ENCODE assay signal across 12 cellular contexts in genomic region chr17:65345261-65346060, GRCh38.
A peak's percentile ranks its signal among the peaks of the same experiment; 100 is the strongest.
DNase-seq lines count a peak whose midpoint lies in the region; ATAC-seq, FAIRE-seq and TF ChIP-seq lines count a peak whose summit lies in the region.
"Had no signal": no experiment of that assay in that cellular context is flagged by ENCODE, and none has a peak within 500 bp of the region (broad histone marks: within the 10 kb centered on the region; RNA-seq: fewer than 3 reads in every experiment).

No MANE protein-coding gene starts in this region.

- H3K9ac ChIP-seq in HepG2 (ENCODE audit: insufficient read depth, low read depth, low read length) = no peak overlapping the region

- H3K4me2 ChIP-seq in HepG2 (ENCODE audit: low read depth, low read length) = peak overlapping the region; percentile 38; the same call in 1 of the 2 replicates

- TF ChIP-seq CTCF in HepG2 (CRISPR knock-in tag; IDR thresholded peaks at IDR 0.05) (no peak), right lobe of liver (IDR thresholded peaks at IDR 0.05) (no peak), neural crest cell (conservative IDR thresholded peaks at IDR 0.05) (no peak)

- TF ChIP-seq EP300 in HepG2 (IDR thresholded peaks at IDR 0.05; ENCODE audit: low read depth in 2 of 2, low read length in 2 of 2) (no peak), HepG2 (CRISPR knock-in tag; IDR thresholded peaks at IDR 0.05; ENCODE audit: borderline replicate concordance) (no peak)

- H3K36me3 Mint-ChIP-seq in neural crest cell (ENCODE audit: low read depth) = peaks cover 5% of the 10 kb centered on the region

- H3K9me3 Mint-ChIP-seq in neural crest cell = peaks cover 11% of the 10 kb centered on the region

- TF ChIP-seq RAD21 in HepG2 (CRISPR knock-in tag; IDR thresholded peaks at IDR 0.05) = no peak

- H3K27ac ChIP-seq in HepG2 (ENCODE audit: extremely low read length, insufficient read depth, low read length) = no peak overlapping the region
- H3K27ac ChIP-seq in right lobe of liver = no peak overlapping the region
- H3K27ac ChIP-seq: upper lobe of left lung had no signal

- ATAC-seq in HepG2 (no peak; the same call in 2 of the 3 replicates), right lobe of liver (no peak), GM18907 (IDR thresholded peaks at IDR 0.05; ENCODE audit: unreplicated experiment) (no peak), Right ventricle myocardium superior (ENCODE audit: poor library complexity) (no peak), GM18861 (IDR thresholded peaks at IDR 0.05; ENCODE audit: unreplicated experiment) (no peak)

- CTCF ChIA-PET in HepG2 (lab: Yijun Ruan, JAX; ENCODE audit: low intra/inter-chr PET ratio, low total read pairs) = no interaction called here

- H3K4me1 ChIP-seq in HepG2 (ENCODE audit: insufficient read depth, low read length) (no peaks in the 10 kb centered on the region; the same call in 1 of the 2 replicates), right lobe of liver (no peaks in the 10 kb centered on the region)
- H3K4me1 ChIP-seq: upper lobe of left lung had no signal

- H3K36me3 ChIP-seq in HepG2 (replicated peaks in 1 of 2; ENCODE audit: control insufficient read depth in 1 of 2, insufficient read depth in 2 of 2, low read length in 2 of 2) (no peaks in the 10 kb centered on the region), right lobe of liver (no peaks in the 10 kb centered on the region)
- H3K36me3 ChIP-seq: upper lobe of left lung had no signal

- BruUV-seq in HepG2 (replicated peaks; lab: Mats Ljungman, UMichigan) = no TSS peak

- DNase-seq in HepG2 (ENCODE audit: low spot score) (no peak), right lobe of liver (no peak), neural crest cell (ENCODE audit: low read depth, low spot score) (no peak), urothelium cell line (ENCODE audit: low spot score) (peak; percentile 76), Right ventricle myocardium superior (no peak)
- DNase-seq in activated naive CD8-positive, alpha-beta T cell treated with anti-CD3 and anti-CD28 coated beads, Interleukin-2, amount 50 U/mL, for 16 hours (ENCODE audit: low read depth, low spot score) = peak; percentile 9
- DNase-seq: activated gamma-delta T cell treated with Interleukin-2 at 50 U/mL for 16 hours, RPMI8226, upper lobe of left lung had no signal

- H3K27ac Mint-ChIP-seq in neural crest cell (ENCODE audit: unreplicated experiment) = peak overlapping the region; percentile 9

- POLR2A ChIA-PET in HepG2 (lab: Yijun Ruan, JAX) = no interaction called here

- TF ChIP-seq POLR2A in HepG2 (IDR thresholded peaks at IDR 0.05; ENCODE audit: insufficient read depth in 1 of 2, low read depth in 2 of 2, low read length in 2 of 2) (no peak), right lobe of liver (IDR thresholded peaks at IDR 0.05) (no peak)

- FAIRE-seq in HepG2 (lab: Jason Lieb, UNC) (no peak), urothelium cell line (lab: Jason Lieb, UNC) (peak; percentile 32)
- FAIRE-seq: G401.6 had no signal

- no peaks in the 10 kb centered on the region for H4K20me1 ChIP-seq in HepG2 (ENCODE audit: insufficient read depth, low read length)

- H3K4me3 Mint-ChIP-seq in neural crest cell = no peak overlapping the region

- intact Hi-C loops in HepG2 (cut with micrococcal nuclease; ENCODE audit: unreplicated experiment) = no loop called here
- intact Hi-C loops in right lobe of liver (cut with DNase I) = no loop called here
- intact Hi-C loops in Right ventricle myocardium superior (cut with DNase I) = no loop called here

- H3K9me3 ChIP-seq in HepG2 (ENCODE audit: low read length) (no peaks in the 10 kb centered on the region; the same call in 1 of the 2 replicates), right lobe of liver (no peaks in the 10 kb centered on the region)

- no peak overlapping the region for H2AFZ ChIP-seq in HepG2 (ENCODE audit: low read length)

- H3K4me3 ChIP-seq in HepG2 (replicated peaks in 1 of 3; ENCODE audit: insufficient read depth in 1 of 3, low read depth in 2 of 3, low read length in 3 of 3) = no peak overlapping the region
- H3K4me3 ChIP-seq in right lobe of liver = no peak overlapping the region
- H3K4me3 ChIP-seq: upper lobe of left lung had no signal

- WGBS in HepG2 (ENCODE audit: low lambda C conversion rate) = 25% methylated on average over 15 of the region's 15 CpGs
- 73% methylated on average over 13 of the region's 15 CpGs for whole genome bisulfite sequencing in right lobe of liver (ENCODE audit: insufficient coverage, low coverage, low lambda C conversion rate, missing lambda C conversion rate)

- H3K79me2 ChIP-seq in HepG2 (ENCODE audit: insufficient read depth, low read length) = no peaks in the 10 kb centered on the region

- H3K27me3 ChIP-seq in HepG2 (ENCODE audit: control insufficient read depth in 1 of 2, insufficient read depth in 2 of 2, low read length in 2 of 2) (peaks cover 0 to 9% of the 10 kb centered on the region in 2 experiments; a peak in 1 of 5 replicates), right lobe of liver (no peaks in the 10 kb centered on the region)
- H3K27me3 ChIP-seq: upper lobe of left lung had no signal

- H3K4me1 Mint-ChIP-seq in neural crest cell = peaks cover 16% of the 10 kb centered on the region

- no peaks in the 10 kb centered on the region for H3K27me3 Mint-ChIP-seq in neural crest cell (ENCODE audit: low read depth)

- in situ Hi-C loops in HepG2 (cut with HindIII; ENCODE audit: extremely low pct_ligation_motif_present, low pct_unique_long_range_greater_than_20kb) = no loop called here

TF ChIP-seq in HepG2, 621 proteins besides CTCF, POLR2A, EP300 and RAD21:
- TF ChIP-seq ZNF468 (CRISPR knock-in tag; IDR thresholded peaks at IDR 0.05) (no peak), FOSL2 (CRISPR knock-in tag; IDR thresholded peaks at IDR 0.05) (peak; percentile 45)

Comparison
In these comparisons a context has a peak if more than half of its experiments do, and no peak if none do; other contexts are left out.
1. DNase-seq: peak in activated naive CD8-positive, alpha-beta T cell treated with anti-CD3 and anti-CD28 coated beads, Interleukin-2, amount 50 U/mL, for 16 hours (single experiment) and urothelium cell line (single experiment); none in HepG2 (single experiment), right lobe of liver (0 of 3), neural crest cell (single experiment) and Right ventricle myocardium superior (single experiment).